Comparison of ENCODE assay signal across 8 cellular contexts in genomic region chr18:10454800-10455550, GRCh38. TPM values are rescaled to one million over a fixed set of nuclear protein-coding genes. Genes with fewer than 3 reads are reported as not detected.
DNase-seq lines count a peak whose midpoint lies in the region; ATAC-seq lines count a peak whose summit lies in the region.

No MANE protein-coding gene starts in this region.

- H3K4me3 ChIP-seq in SJSA1, result peak overlapping the region; percentile 32
- H3K4me3 ChIP-seq in rectal smooth muscle tissue (ENCODE audit: low read length), result peak overlapping the region; percentile 69

- peak overlapping the region; percentile 36 for H3K9ac ChIP-seq in rectal smooth muscle tissue (ENCODE audit: low read length)

- H3K9me3 ChIP-seq in SJSA1 (replicated peaks), result no peaks in the 10 kb centered on the region; the same call in 1 of the 2 replicates

- H3K27ac ChIP-seq in SJSA1, result no peak overlapping the region
- peak overlapping the region; percentile 50 for H3K27ac ChIP-seq in rectal smooth muscle tissue (ENCODE audit: low read depth, low read length)

- DNase-seq in ELF-1 (ENCODE audit: low read depth, low spot score) (peak; percentile 58), SJSA1 (ENCODE audit: low read depth in 1 of 2, low spot score in 2 of 2) (no peak), germinal center (ENCODE audit: low spot score) (peak; percentile 47), ACHN (no peak), NCI-H526 treated with DMSO at 0.1 percent for 48 hours (lab: John Stamatoyannopoulos, UW) (no peak), superior temporal gyrus (ENCODE audit: extremely low spot score) (no peak)

- ATAC-seq in HG03439 (IDR thresholded peaks at IDR 0.05; ENCODE audit: unreplicated experiment), result no peak

- in situ Hi-C loops in ACHN (cut with HindIII; ENCODE audit: low pct_ligation_motif_present, low pct_unique_long_range_greater_than_20kb, low sequenced_read_pairs), result no loop called here

- H3K27me3 ChIP-seq in SJSA1 (replicated peaks), result peaks cover 70% of the 10 kb centered on the region
- H3K27me3 ChIP-seq in rectal smooth muscle tissue (ENCODE audit: control insufficient read depth, insufficient read depth, low read length), result peaks cover 12% of the 10 kb centered on the region

- no peaks in the 10 kb centered on the region for H3K36me3 ChIP-seq in SJSA1
- H3K36me3 ChIP-seq in rectal smooth muscle tissue (ENCODE audit: control insufficient read depth, insufficient read depth, low read length), result no peaks in the 10 kb centered on the region

- H3K4me1 ChIP-seq in SJSA1 (replicated peaks) (peaks cover 7% of the 10 kb centered on the region), rectal smooth muscle tissue (ENCODE audit: control insufficient read depth, insufficient read depth, low read length) (peaks cover 6% of the 10 kb centered on the region)

RNA-seq across cellular contexts. Expression of gene APCDD1, which starts 0.5 kb away (rescaled TPM):
- not detected in 2 replicates for total RNA-seq in SJSA1 (2014; rRNA removed; shearing (Covaris generic))

Comparison
In these comparisons a context has a peak if more than half of its experiments do, and no peak if none do; other contexts are left out.
1. DNase-seq: peak in ELF-1 (single experiment) and germinal center (single experiment); none in SJSA1 (0 of 2), ACHN (single experiment), NCI-H526 treated with DMSO at 0.1 percent for 48 hours (single experiment) and superior temporal gyrus (single experiment).